In genomic region chr10:46528171-46528671, GRCh38 we compare ENCODE assay signal across 19 cellular contexts. TPM values are rescaled to one million over a fixed set of nuclear protein-coding genes. Genes with fewer than 3 reads are reported as not detected.
A peak's percentile ranks its signal among the peaks of the same experiment; 100 is the strongest.
DNase-seq lines count a peak whose midpoint lies in the region; ATAC-seq and TF ChIP-seq lines count a peak whose summit lies in the region.
"Had no signal": no experiment of that assay in that cellular context is flagged by ENCODE, and none has a peak within 500 bp of the region (broad histone marks: within the 10 kb centered on the region; RNA-seq: fewer than 3 reads in every experiment).

No MANE protein-coding gene starts in this region.

- POLR2A ChIA-PET in activated naive CD8-positive, alpha-beta T cell treated with anti-CD3 and anti-CD28 coated beads, Interleukin-2, amount 10 ng/mL, durations not matched to agents 7 days and 5 days (lab: Charles Lee), result interaction anchor here (0.6 kb wide), 2 partner anchors 270 to 1553 kb away, joined by 3 read pairs; no protein-coding TSS in a partner anchor

- peak; percentile 32 for DNase-seq in activated naive CD8-positive, alpha-beta T cell treated with anti-CD3 and anti-CD28 coated beads, Interleukin-2, amount 10 ng/mL, durations not matched to agents 7 days and 5 days
- no peak for DNase-seq in activated naive CD8-positive, alpha-beta T cell treated with anti-CD3 and anti-CD28 coated beads for 36 hours
- peak; percentile 17 for DNase-seq in glutamatergic neuron
- DNase-seq in omental fat pad (ENCODE audit: low spot score), result peak; percentile 21
- peak; percentile 10 to 15 for DNase-seq in uterus
- DNase-seq: activated gamma-delta T cell; DND-41; naive B cell; NCI-H1417 treated with DMSO at 0.1 percent for 48 hours; SIG-M5; small intestine; stimulated activated CD4-positive, alpha-beta T cell treated with anti-CD3 and anti-CD28 coated beads, Interleukin-4, amount 100 ng/mL, for 24 hours had no signal

- intact Hi-C loops in uterus (cut with DNase I; ENCODE audit: low total_unique reads), result no loop called here

- no peaks in the 10 kb centered on the region for H3K36me3 ChIP-seq in uterus
- H3K36me3 ChIP-seq: pancreas had no signal

- TF ChIP-seq POLR2A in uterus (IDR thresholded peaks at IDR 0.05), result no peak

- H3K27me3 ChIP-seq in uterus, result no peaks in the 10 kb centered on the region
- H3K27me3 ChIP-seq: pancreas had no signal

- no peak overlapping the region for H3K27ac ChIP-seq in uterus
- H3K27ac ChIP-seq: pancreas had no signal

- no peaks in the 10 kb centered on the region for H3K4me1 Mint-ChIP-seq in activated naive CD8-positive, alpha-beta T cell treated with anti-CD3 and anti-CD28 coated beads, Interleukin-2, amount 10 ng/mL, durations not matched to agents 7 days and 5 days
- H3K4me1 Mint-ChIP-seq in activated naive CD8-positive, alpha-beta T cell treated with anti-CD3 and anti-CD28 coated beads for 36 hours, result no peaks in the 10 kb centered on the region
- no peaks in the 10 kb centered on the region for H3K4me1 Mint-ChIP-seq in glutamatergic neuron (ENCODE audit: low read depth, unreplicated experiment)
- H3K4me1 Mint-ChIP-seq: naive B cell had no signal

- H3K4me3 ChIP-seq in uterus, result no peak overlapping the region
- H3K4me3 ChIP-seq: pancreas had no signal

- peaks cover 4% of the 10 kb centered on the region for H3K27me3 Mint-ChIP-seq in activated naive CD8-positive, alpha-beta T cell treated with anti-CD3 and anti-CD28 coated beads, Interleukin-2, amount 10 ng/mL, durations not matched to agents 7 days and 5 days
- H3K27me3 Mint-ChIP-seq in activated naive CD8-positive, alpha-beta T cell treated with anti-CD3 and anti-CD28 coated beads for 36 hours, result no peaks in the 10 kb centered on the region
- H3K27me3 Mint-ChIP-seq in glutamatergic neuron (ENCODE audit: unreplicated experiment), result no peaks in the 10 kb centered on the region

- H3K27ac Mint-ChIP-seq in activated naive CD8-positive, alpha-beta T cell treated with anti-CD3 and anti-CD28 coated beads, Interleukin-2, amount 10 ng/mL, durations not matched to agents 7 days and 5 days, result no peak overlapping the region
- no peak overlapping the region for H3K27ac Mint-ChIP-seq in activated naive CD8-positive, alpha-beta T cell treated with anti-CD3 and anti-CD28 coated beads for 36 hours
- no peak overlapping the region for H3K27ac Mint-ChIP-seq in glutamatergic neuron (ENCODE audit: unreplicated experiment)
- H3K27ac Mint-ChIP-seq: naive B cell had no signal

- no peaks in the 10 kb centered on the region for H3K9me3 ChIP-seq in uterus
- H3K9me3 ChIP-seq: pancreas had no signal

- TF ChIP-seq CTCF in glutamatergic neuron (IDR thresholded peaks at IDR 0.05; ENCODE audit: partially characterized antibody, unreplicated experiment) (no peak), omental fat pad (IDR thresholded peaks at IDR 0.05) (no peak), uterus (IDR thresholded peaks at IDR 0.05) (no peak)

- no peak overlapping the region for H3K4me3 Mint-ChIP-seq in activated naive CD8-positive, alpha-beta T cell treated with anti-CD3 and anti-CD28 coated beads, Interleukin-2, amount 10 ng/mL, durations not matched to agents 7 days and 5 days
- H3K4me3 Mint-ChIP-seq in activated naive CD8-positive, alpha-beta T cell treated with anti-CD3 and anti-CD28 coated beads for 36 hours, result no peak overlapping the region
- no peak overlapping the region for H3K4me3 Mint-ChIP-seq in glutamatergic neuron (ENCODE audit: unreplicated experiment)
- H3K4me3 Mint-ChIP-seq: naive B cell had no signal

- H3K9me3 Mint-ChIP-seq in activated naive CD8-positive, alpha-beta T cell treated with anti-CD3 and anti-CD28 coated beads, Interleukin-2, amount 10 ng/mL, durations not matched to agents 7 days and 5 days, result no peaks in the 10 kb centered on the region
- no peaks in the 10 kb centered on the region for H3K9me3 Mint-ChIP-seq in activated naive CD8-positive, alpha-beta T cell treated with anti-CD3 and anti-CD28 coated beads for 36 hours
- peaks cover 3% of the 10 kb centered on the region for H3K9me3 Mint-ChIP-seq in glutamatergic neuron (ENCODE audit: unreplicated experiment)
- H3K9me3 Mint-ChIP-seq: naive B cell had no signal

- no peaks in the 10 kb centered on the region for H3K4me1 ChIP-seq in uterus
- H3K4me1 ChIP-seq: pancreas had no signal

- no peaks in the 10 kb centered on the region for H3K36me3 Mint-ChIP-seq in activated naive CD8-positive, alpha-beta T cell treated with anti-CD3 and anti-CD28 coated beads, Interleukin-2, amount 10 ng/mL, durations not matched to agents 7 days and 5 days
- H3K36me3 Mint-ChIP-seq in activated naive CD8-positive, alpha-beta T cell treated with anti-CD3 and anti-CD28 coated beads for 36 hours, result no peaks in the 10 kb centered on the region
- no peaks in the 10 kb centered on the region for H3K36me3 Mint-ChIP-seq in glutamatergic neuron (ENCODE audit: unreplicated experiment)
- H3K36me3 Mint-ChIP-seq: naive B cell had no signal

- no peak for ATAC-seq in activated naive CD8-positive, alpha-beta T cell treated with anti-CD3 and anti-CD28 coated beads, Interleukin-2, amount 10 ng/mL, durations not matched to agents 7 days and 5 days (ENCODE audit: low read depth)
- no peak for ATAC-seq in omental fat pad (ENCODE audit: low FRiP score)
- ATAC-seq in GM21447 (IDR thresholded peaks at IDR 0.05; ENCODE audit: unreplicated experiment), result no peak
- no peak for ATAC-seq in HG02623 (IDR thresholded peaks at IDR 0.05; ENCODE audit: unreplicated experiment)
- ATAC-seq: pancreas had no signal

RNA-seq across cellular contexts. Expression of gene GPRIN2, which starts 28.2 kb away (rescaled TPM):
- not detected for total RNA-seq in activated naive CD8-positive, alpha-beta T cell treated with anti-CD3 and anti-CD28 coated beads, Interleukin-2, amount 10 ng/mL, durations not matched to agents 7 days and 5 days
- total RNA-seq in activated naive CD8-positive, alpha-beta T cell treated with anti-CD3 and anti-CD28 coated beads for 36 hours, result not detected
- total RNA-seq in glutamatergic neuron (ENCODE audit: unreplicated experiment) (3.0 TPM), omental fat pad (under 1 TPM in 2 of 4 donors, not detected in 2; 0.46 to 0.50 TPM), uterus (1 to 10 TPM in 1 of 4 donors, not detected in 3; 3.5 TPM)
- total RNA-seq: activated CD8-positive, alpha-beta memory T cell treated with anti-CD3 and anti-CD28 coated beads for 36 hours; fibroblast of lung; lung microvascular endothelial cell; T-helper 1 cell treated with Interleukin-12 subunit alpha and Interleukin-12 subunit beta and Interleukin-4 antibody, amounts not matched to agents 30 ng/mL and 1 ng/mL, for 36 hours had no signal

RNA-seq across cellular contexts. Expression of gene SYT15, which starts 50.7 kb away (rescaled TPM):
- total RNA-seq in activated naive CD8-positive, alpha-beta T cell treated with anti-CD3 and anti-CD28 coated beads, Interleukin-2, amount 10 ng/mL, durations not matched to agents 7 days and 5 days, result 1 to 10 TPM; 1.1 to 1.4 TPM
- under 1 TPM; 0.50 to 0.58 TPM for total RNA-seq in activated naive CD8-positive, alpha-beta T cell treated with anti-CD3 and anti-CD28 coated beads for 36 hours
- total RNA-seq in glutamatergic neuron (ENCODE audit: unreplicated experiment), result 2.5 TPM
- total RNA-seq in omental fat pad, result 1 to 10 TPM in 3 of 4 donors, under 1 TPM in 1; 0.65 to 9.6 (median 2.9) TPM
- 10 to 100 TPM in 2 of 4 donors, 1 to 10 TPM in 2; 3.0 to 22.8 (median 14.0) TPM for total RNA-seq in uterus
